9 cellular contexts compared by ENCODE assay signal in genomic region chr3:138594935-138595259, GRCh38. TPM values are rescaled to one million over a fixed set of nuclear protein-coding genes. Genes with fewer than 3 reads are reported as not detected.
DNase-seq lines count a peak whose midpoint lies in the region; ATAC-seq and TF ChIP-seq lines count a peak whose summit lies in the region.
"Had no signal": no experiment of that assay in that cellular context is flagged by ENCODE, and none has a peak within 500 bp of the region (broad histone marks: within the 10 kb centered on the region; RNA-seq: fewer than 3 reads in every experiment).

No MANE protein-coding gene starts in this region.

- H2AK9ac ChIP-seq in IMR-90 (replicated peaks; ENCODE audit: low read depth, low read length, poor library complexity), result no peak overlapping the region

- H3K4me1 ChIP-seq in DOHH2 (ENCODE audit: control insufficient read depth, low read length) (peaks cover 38% of the 10 kb centered on the region), IMR-90 (ENCODE audit: control insufficient read depth, insufficient read depth, low read length) (no peaks in the 10 kb centered on the region), osteoblast (ENCODE audit: insufficient read depth, low read length) (peaks cover 5% of the 10 kb centered on the region), vagina (peaks cover 18% of the 10 kb centered on the region)

- no peaks in the 10 kb centered on the region for H3K27me3 Mint-ChIP-seq in central memory CD8-positive, alpha-beta T cell

- H3K36me3 ChIP-seq in DOHH2 (ENCODE audit: control insufficient read depth, low read length) (peaks cover 5% of the 10 kb centered on the region), IMR-90 (ENCODE audit: control insufficient read depth, insufficient read depth, low read length) (no peaks in the 10 kb centered on the region), osteoblast (ENCODE audit: insufficient read depth, low read length) (peaks cover 8% of the 10 kb centered on the region), vagina (no peaks in the 10 kb centered on the region)

- H3K4me2 ChIP-seq in DOHH2 (ENCODE audit: low read length), result peak overlapping the region; percentile 98
- H3K4me2 ChIP-seq in IMR-90 (ENCODE audit: low read depth, low read length), result no peak overlapping the region
- peak overlapping the region; percentile 92 for H3K4me2 ChIP-seq in osteoblast (ENCODE audit: insufficient read depth, low read length)

- H2AK5ac ChIP-seq in IMR-90 (ENCODE audit: low read depth, low read length), result no peak overlapping the region

- H4K5ac ChIP-seq in IMR-90 (ENCODE audit: low read depth, low read length), result no peak overlapping the region

- H3K79me2 ChIP-seq in DOHH2 (ENCODE audit: control insufficient read depth, low read length) (peaks cover 18% of the 10 kb centered on the region), osteoblast (ENCODE audit: insufficient read depth, low read length) (peaks cover 13% of the 10 kb centered on the region)

- H3K4me3 ChIP-seq in DOHH2 (ENCODE audit: low read length), result peak overlapping the region; percentile 92
- peak overlapping the region; percentile 54; the same call in 1 of the 2 replicates for H3K4me3 ChIP-seq in IMR-90 (ENCODE audit: insufficient read depth, low read depth, low read length)
- peak overlapping the region; percentile 80 for H3K4me3 ChIP-seq in osteoblast (ENCODE audit: insufficient read depth, low read length)
- no peak overlapping the region for H3K4me3 ChIP-seq in vagina

- WGBS in IMR-90 (ENCODE audit: extremely low coverage in 2 of 2, insufficient read length in 1 of 2), 2 experiments, result 100% methylated on average over 1 of the region's 3 CpGs; no CpG with 5 or more reads in 1 of the 2 experiments

- H3K79me1 ChIP-seq in IMR-90 (ENCODE audit: low read depth in 1 of 2, low read length in 2 of 2), result peaks cover 3 to 14% of the 10 kb centered on the region in 2 experiments; a peak in 2 of 4 replicates

- H3K23ac ChIP-seq in IMR-90 (ENCODE audit: low read depth, low read length), result no peak overlapping the region

- H4K20me1 ChIP-seq in DOHH2 (ENCODE audit: control insufficient read depth, insufficient read depth, low read depth, low read length) (no peaks in the 10 kb centered on the region), IMR-90 (ENCODE audit: insufficient read depth, low read length) (no peaks in the 10 kb centered on the region), osteoblast (ENCODE audit: insufficient read depth, low read length) (no peaks in the 10 kb centered on the region)

- H3K56ac ChIP-seq in IMR-90 (ENCODE audit: extremely low read depth, insufficient read depth, low read length), result no peak overlapping the region

- TF ChIP-seq CTCF in DOHH2 (IDR thresholded peaks at IDR 0.05; ENCODE audit: low read depth, low read length, poor library complexity, severe bottlenecking) (no peak), IMR-90 (conservative IDR thresholded peaks at IDR 0.05; ENCODE audit: low read depth, low read length) (no peak), osteoblast (IDR thresholded peaks at IDR 0.05; ENCODE audit: extremely low read depth, low read depth, low read length) (no peak), vagina (IDR thresholded peaks at IDR 0.05) (no peak)

- no peak overlapping the region for H4K91ac ChIP-seq in IMR-90 (ENCODE audit: insufficient read depth, low read depth, low read length)

- in situ Hi-C loops in IMR-90 (cut with MboI; ENCODE audit: low sequenced_read_pairs), result loop anchor here (5.0 to 25.0 kb wide), 2 partner anchors 322 to 742 kb away; partner anchors contain the start of gene MRPS22

- no peak overlapping the region for H2BK15ac ChIP-seq in IMR-90 (ENCODE audit: low read depth, low read length)

- TF ChIP-seq POLR2A in IMR-90 (IDR thresholded peaks at IDR 0.05; ENCODE audit: low read depth, low read length) (no peak), vagina (IDR thresholded peaks at IDR 0.05) (no peak)

- dilution Hi-C loops in IMR-90 (cut with HindIII; ENCODE audit: low sequenced_read_pairs, unreplicated experiment), result no loop called here

- H3K9me3 Mint-ChIP-seq in central memory CD8-positive, alpha-beta T cell, result no peaks in the 10 kb centered on the region

- CTCF ChIA-PET in IMR-90 (lab: Yijun Ruan, JAX), result interaction anchor here (0.9 to 3.6 kb wide), 9 partner anchors 8 to 341 kb away, joined by 3 to 42 read pairs (median 5); no protein-coding TSS in a partner anchor

- H3K9me1 ChIP-seq in IMR-90 (ENCODE audit: insufficient read depth, low read length), result no peaks in the 10 kb centered on the region

- no peaks in the 10 kb centered on the region for H3K27me3 ChIP-seq in DOHH2 (ENCODE audit: control insufficient read depth, low read length)
- H3K27me3 ChIP-seq in IMR-90 (ENCODE audit: control insufficient read depth, insufficient read depth, low read length), result no peaks in the 10 kb centered on the region
- H3K27me3 ChIP-seq in osteoblast (ENCODE audit: insufficient read depth, low read length), result no peaks in the 10 kb centered on the region
- H3K27me3 ChIP-seq in vagina, result no peaks in the 10 kb centered on the region

- ATAC-seq in IMR-90 (ENCODE audit: low read depth), result no peak
- ATAC-seq in central memory CD8-positive, alpha-beta T cell (replicated peaks; ENCODE audit: extremely low read depth, poor library complexity, severe bottlenecking), result no peak
- no peak for ATAC-seq in GM18519 (IDR thresholded peaks at IDR 0.05; ENCODE audit: low FRiP score, unreplicated experiment)

- POLR2A ChIA-PET in IMR-90 (lab: Charles Lee; ENCODE audit: unreplicated experiment), result no interaction called here

- no peak overlapping the region for H2BK120ac ChIP-seq in IMR-90 (ENCODE audit: low read depth, low read length)

- H2AFZ ChIP-seq in IMR-90 (replicated peaks; ENCODE audit: low read length, poor library complexity) (peak overlapping the region; percentile 83), osteoblast (ENCODE audit: low read length) (peak overlapping the region; percentile 14)

- no peak overlapping the region for H2BK20ac ChIP-seq in IMR-90 (ENCODE audit: low read depth, low read length)

- no peak overlapping the region for H4K8ac ChIP-seq in IMR-90 (ENCODE audit: low read depth in 2 of 2, low read length in 2 of 2)

- DNase-seq in IMR-90 (no peak), osteoblast (ENCODE audit: insufficient read length, low spot score, missing footprints) (no peak), NOMO-1 treated with DMSO at 0.1 percent for 48 hours (lab: John Stamatoyannopoulos, UW; ENCODE audit: unreplicated experiment) (no peak), DMS153 (lab: John Stamatoyannopoulos, UW) (no peak), vagina (ENCODE audit: extremely low spot score in 2 of 2) (no peak)
- DNase-seq in central memory CD8-positive, alpha-beta T cell (ENCODE audit: low spot score in 2 of 2), result no peak
- DNase-seq: KG1 had no signal

- no peak overlapping the region for H2BK5ac ChIP-seq in IMR-90 (ENCODE audit: low read depth, low read length, poor library complexity, severe bottlenecking)

- no peak overlapping the region for H3K18ac ChIP-seq in IMR-90 (ENCODE audit: low read depth, low read length)

- H3K4me1 Mint-ChIP-seq in central memory CD8-positive, alpha-beta T cell, result peaks cover 6% of the 10 kb centered on the region

- H3K27ac ChIP-seq in DOHH2 (ENCODE audit: low read depth, low read length) (peak overlapping the region; percentile 84), IMR-90 (ENCODE audit: insufficient read depth, low read length) (no peak overlapping the region), osteoblast (ENCODE audit: low read depth, low read length) (peak overlapping the region; percentile 11), vagina (no peak overlapping the region)

- peak overlapping the region; percentile 94 for H3K27ac Mint-ChIP-seq in central memory CD8-positive, alpha-beta T cell (ENCODE audit: low read depth)

- intact Hi-C loops in IMR-90 (cut with micrococcal nuclease) (loop anchor here (1.0 to 10.0 kb wide), 6 partner anchors 99 to 732 kb away; partner anchors contain the start of gene PIK3CB), vagina (cut with DNase I) (loop anchor here (1.0 kb wide), 1 partner anchor 320 kb away; no protein-coding TSS in a partner anchor)

- H3K9me2 ChIP-seq in DOHH2 (replicated peaks; ENCODE audit: control insufficient read depth, low read length), result no peaks in the 10 kb centered on the region

- H3K9ac ChIP-seq in IMR-90 (ENCODE audit: low read depth, low read length), result no peak overlapping the region

- no peaks in the 10 kb centered on the region; the same call in 1 of the 2 replicates for H3F3A ChIP-seq in DOHH2 (ENCODE audit: control insufficient read depth, insufficient read depth)

- H3K36me3 Mint-ChIP-seq in central memory CD8-positive, alpha-beta T cell (ENCODE audit: insufficient read depth), result peaks cover 8% of the 10 kb centered on the region

- H3K14ac ChIP-seq in IMR-90 (replicated peaks; ENCODE audit: low read depth, low read length), result no peak overlapping the region

- peak overlapping the region; percentile 93 for H3K4me3 Mint-ChIP-seq in central memory CD8-positive, alpha-beta T cell

- no TSS peak for BruUV-seq in IMR-90 (replicated peaks; lab: Mats Ljungman, UMichigan)

- 0 out of 2 replicates have a peak overlapping the region, but pooled peaks have one; percentile 17 for H3K4ac ChIP-seq in IMR-90 (ENCODE audit: low read depth, low read length)

- no peak for TF ChIP-seq RAD21 in IMR-90 (IDR thresholded peaks at IDR 0.05; ENCODE audit: low read length)

- H3K9me3 ChIP-seq in DOHH2 (ENCODE audit: control insufficient read depth, insufficient read depth, low read length) (no peaks in the 10 kb centered on the region), IMR-90 (ENCODE audit: control insufficient read depth, insufficient read depth, low read length) (no peaks in the 10 kb centered on the region), osteoblast (ENCODE audit: low read depth, low read length) (no peaks in the 10 kb centered on the region), vagina (no peaks in the 10 kb centered on the region)

TF ChIP-seq in IMR-90, 13 proteins besides CTCF, POLR2A, EP300 and RAD21 (continues in another document):
- TF ChIP-seq MAFK (IDR thresholded peaks at IDR 0.05; ENCODE audit: low read depth, low read length), result no peak
- no peak for TF ChIP-seq MAZ (IDR thresholded peaks at IDR 0.05; ENCODE audit: borderline replicate concordance, low read depth, low read length)

RNA-seq across cellular contexts. Expression of gene CEP70, which starts 0.8 kb away (rescaled TPM):
- total RNA-seq in IMR-90 (2012; rRNA removed) (11.1 and 21.4 TPM in 2 replicates), osteoblast (36.5 and 51.0 TPM in 2 replicates), vagina (31.7 TPM)
- polyA plus RNA-seq in IMR-90 (2012; rRNA removed), result 3.5 and 4.6 TPM in 2 replicates
- polyA plus RNA-seq in IMR-90 (2012; cell fraction: cytosol; rRNA removed), result 0.44 and 0.73 TPM in 2 replicates
- 0.40 and 4.6 TPM in 2 replicates for polyA plus RNA-seq in IMR-90 (2012; cell fraction: nucleus; rRNA removed; ENCODE audit: low replicate concordance)

RNA-seq across cellular contexts. Expression of gene FAIM, which starts 13.7 kb away (rescaled TPM):
- 2.5 and 5.3 TPM in 2 replicates for total RNA-seq in IMR-90 (2012; rRNA removed)
- 2.5 and 3.4 TPM in 2 replicates for polyA plus RNA-seq in IMR-90 (2012; rRNA removed)
- polyA plus RNA-seq in IMR-90 (2012; cell fraction: cytosol; rRNA removed), result 0.92 and 1.5 TPM in 2 replicates
- 0.60 and 2.1 TPM in 2 replicates for polyA plus RNA-seq in IMR-90 (2012; cell fraction: nucleus; rRNA removed; ENCODE audit: low replicate concordance)
- total RNA-seq in osteoblast, result 9.7 and 13.0 TPM in 2 replicates
- 13.3 TPM for total RNA-seq in vagina

Comparison
In these comparisons a context has a peak if more than half of its experiments do, and no peak if none do; other contexts are left out.
1. H3K27ac ChIP-seq: peak in DOHH2 (single experiment) and osteoblast (single experiment); none in IMR-90 (single experiment) and vagina (single experiment).
2. H3K4me3 ChIP-seq: peak in DOHH2 (single experiment), IMR-90 (single experiment) and osteoblast (single experiment); none in vagina (0 of 2).